ENCODE assay signal across 29 cellular contexts in genomic region chr14:90581745-90582144, GRCh38.
"Had no signal": no experiment of that assay in that cellular context is flagged by ENCODE, and none has a peak within 500 bp of the region (broad histone marks: within the 10 kb centered on the region; RNA-seq: fewer than 3 reads in every experiment).

No MANE protein-coding gene starts in this region.

- H3K27me3 ChIP-seq: ascending aorta, brain microvascular endothelial cell, breast epithelium had no signal

- ATAC-seq: activated CD4-positive, alpha-beta T cell treated with anti-CD3 and anti-CD28 coated beads for 36 hours; activated CD4-positive, CD25-positive, alpha-beta regulatory T cell treated with anti-CD3 and anti-CD28 coated beads, Interleukin-2, amount 50 U/mL, for 24 hours; activated naive CD8-positive, alpha-beta T cell treated with anti-CD3 and anti-CD28 coated beads, Interleukin-2, amount 50 U/mL, for 24 hours; WTC11 had no signal

- H3K4me3 ChIP-seq: ascending aorta, breast epithelium had no signal

- H3K27ac ChIP-seq: ascending aorta, brain microvascular endothelial cell, breast epithelium, WERI-Rb-1 had no signal

- FAIRE-seq: TTC549 had no signal

- H3K4me1 ChIP-seq: ascending aorta, breast epithelium had no signal

- H3K36me3 ChIP-seq: brain microvascular endothelial cell, breast epithelium had no signal

- DNase-seq: activated CD4-positive, alpha-beta memory T cell treated with anti-CD3 and anti-CD28 coated beads, Interleukin-2, amount 10 ng/mL, durations not matched to agents 7 days and 5 days; activated CD4-positive, alpha-beta T cell treated with anti-CD3 and anti-CD28 coated beads for 1 hour; activated CD4-positive, alpha-beta T cell treated with anti-CD3 and anti-CD28 coated beads for 36 hours; activated CD4-positive, alpha-beta T cell treated with anti-CD3 and anti-CD28 coated beads for 48 hours; activated CD4-positive, alpha-beta T cell treated with anti-CD3 and anti-CD28 coated beads, Interleukin-2, amount 10 ng/mL, durations not matched to agents 7 days and 5 days; activated CD4-positive, alpha-beta T cell treated with anti-CD3 and anti-CD28 coated beads, Interleukin-2, amount 50 U/mL, for 48 hours; activated CD4-positive, CD25-positive, alpha-beta regulatory T cell; activated CD8-positive, alpha-beta memory T cell treated with anti-CD3 and anti-CD28 coated beads, Interleukin-2, amount 50 U/mL, for 4 hours; activated effector memory CD4-positive, alpha-beta T cell treated with Interleukin-2 at 50 U/mL for 16 hours; activated gamma-delta T cell; activated naive CD4-positive, alpha-beta T cell treated with anti-CD3 and anti-CD28 coated beads, Interleukin-2, amount 10 ng/mL, durations not matched to agents 7 days and 5 days; activated naive CD4-positive, alpha-beta T cell treated with Interleukin-2 at 50 U/mL for 16 hours; activated naive CD8-positive, alpha-beta T cell treated with anti-CD3 and anti-CD28 coated beads, Interleukin-2, amount 10 ng/mL, durations not matched to agents 7 days and 5 days; activated naive CD8-positive, alpha-beta T cell treated with anti-CD3 and anti-CD28 coated beads, Interleukin-2, amount 50 U/mL, for 24 hours; activated T-cell treated with anti-CD3 and anti-CD28 coated beads, Interleukin-2, amount 50 U/mL, for 24 hours; activated T-cell treated with anti-CD3 and anti-CD28 coated beads, Interleukin-2, amount 50 U/mL, for 48 hours; amygdala; anterior cingulate cortex; brain microvascular endothelial cell; central memory CD4-positive, alpha-beta T cell; T-helper 1 cell; T-helper 2 cell; T-helper 9 cell; WERI-Rb-1 had no signal

- H3K9me3 ChIP-seq: ascending aorta, breast epithelium had no signal
